5 cellular contexts compared by ENCODE assay signal in the genomic region with DNA sequence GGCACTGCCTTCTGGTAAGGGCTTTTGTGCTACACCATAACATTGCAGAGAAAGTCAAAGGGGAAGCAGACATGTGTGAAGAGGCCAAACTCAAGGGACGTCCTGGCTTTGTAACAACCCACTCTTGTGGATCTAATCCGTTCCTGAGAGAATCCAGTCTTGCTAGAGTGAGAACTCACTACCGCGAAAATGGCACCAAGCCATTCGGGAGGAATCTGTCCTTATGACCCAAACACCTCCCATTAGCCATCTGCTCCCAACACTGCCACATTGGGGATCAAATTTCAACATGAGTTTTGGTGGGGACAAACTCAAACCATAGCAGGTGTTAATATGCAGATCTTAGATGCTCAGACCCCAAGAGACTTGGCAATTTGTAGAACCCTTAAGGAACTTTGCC. TPM values are rescaled to one million over a fixed set of nuclear protein-coding genes. Genes with fewer than 3 reads are reported as not detected.
"Had no signal": no experiment of that assay in that cellular context is flagged by ENCODE, and none has a peak within 500 bp of the region (broad histone marks: within the 10 kb centered on the region; RNA-seq: fewer than 3 reads in every experiment).

No MANE protein-coding gene starts in this region.

RNA-seq across cellular contexts. Expression of a gene that starts 34.8 kb away (rescaled TPM):
- total RNA-seq: activated CD8-positive, alpha-beta T cell treated with anti-CD3 and anti-CD28 coated beads, Interleukin-2, amount 10 ng/mL, durations not matched to agents 7 days and 5 days; activated naive CD8-positive, alpha-beta T cell treated with anti-CD3 and anti-CD28 coated beads, Interleukin-2, amount 10 ng/mL, durations not matched to agents 7 days and 5 days had no signal

RNA-seq across cellular contexts. Expression of a gene that starts 34.9 kb away (rescaled TPM):
- total RNA-seq: activated CD8-positive, alpha-beta T cell treated with anti-CD3 and anti-CD28 coated beads, Interleukin-2, amount 10 ng/mL, durations not matched to agents 7 days and 5 days; activated naive CD8-positive, alpha-beta T cell treated with anti-CD3 and anti-CD28 coated beads, Interleukin-2, amount 10 ng/mL, durations not matched to agents 7 days and 5 days; cardiac septum; T-helper 17 cell; WTC11 had no signal

RNA-seq across cellular contexts. Expression of a gene that starts 50.5 kb away (rescaled TPM):
- total RNA-seq: activated CD8-positive, alpha-beta T cell treated with anti-CD3 and anti-CD28 coated beads, Interleukin-2, amount 10 ng/mL, durations not matched to agents 7 days and 5 days had no signal

RNA-seq across cellular contexts. Expression of a gene that starts 50.6 kb away (rescaled TPM):
- total RNA-seq: activated CD8-positive, alpha-beta T cell treated with anti-CD3 and anti-CD28 coated beads, Interleukin-2, amount 10 ng/mL, durations not matched to agents 7 days and 5 days; activated naive CD8-positive, alpha-beta T cell treated with anti-CD3 and anti-CD28 coated beads, Interleukin-2, amount 10 ng/mL, durations not matched to agents 7 days and 5 days had no signal
